Comparison of ENCODE assay signal across 1 cellular context in genomic region chr2:130376433-130377293, GRCh38.
TF ChIP-seq lines count a peak whose summit lies in the region.

No MANE protein-coding gene starts in this region.

TF ChIP-seq in GM12878, 131 proteins besides CTCF, POLR2A, EP300 and RAD21 (continued from another document):
- TF ChIP-seq KDM1A (IDR thresholded peaks at IDR 0.05; ENCODE audit: borderline replicate concordance) (no peak), STAT3 (IDR thresholded peaks at IDR 0.05; ENCODE audit: low read depth, low read length) (no peak), RAD51 (IDR thresholded peaks at IDR 0.05) (no peak), NR2C2 (IDR thresholded peaks at IDR 0.05; ENCODE audit: borderline replicate concordance, control insufficient read depth, insufficient read length, low read depth) (no peak), POU2F2 (IDR thresholded peaks at IDR 0.05; ENCODE audit: borderline replicate concordance, low read depth, low read length) (peak; percentile 72; the same call in 2 of the 3 replicates), ESRRA (IDR thresholded peaks at IDR 0.05; ENCODE audit: low read length) (no peak), RELB (IDR thresholded peaks at IDR 0.05; ENCODE audit: low read depth) (peak; percentile 69), FOXK2 (IDR thresholded peaks at IDR 0.05) (no peak), GATAD2B (conservative IDR thresholded peaks at IDR 0.05; ENCODE audit: low read depth) (0 out of 2 replicates have a peak, but pooled peaks have one; percentile 59), RCOR1 (conservative IDR thresholded peaks at IDR 0.05; ENCODE audit: low read depth, low read length) (no peak), IRF5 (IDR thresholded peaks at IDR 0.05; ENCODE audit: borderline replicate concordance) (no peak), USF2 (IDR thresholded peaks at IDR 0.05; ENCODE audit: borderline replicate concordance, low read depth, low read length) (no peak), BRCA1 (IDR thresholded peaks at IDR 0.05; ENCODE audit: low read depth, low read length) (no peak), SUPT20H (IDR thresholded peaks at IDR 0.05; ENCODE audit: borderline replicate concordance, control insufficient read depth, low read depth, low read length) (no peak), BHLHE40 (IDR thresholded peaks at IDR 0.05; ENCODE audit: borderline replicate concordance in 1 of 2, low read depth in 2 of 2, low read length in 1 of 2) (peak in 1 of 2 experiments; percentile 39; a peak in 2 of 4 replicates), EGR1 (IDR thresholded peaks at IDR 0.05; ENCODE audit: borderline replicate concordance in 1 of 2, low read depth in 2 of 2, low read length in 2 of 2) (no peak), ZZZ3 (IDR thresholded peaks at IDR 0.05; ENCODE audit: control insufficient read depth, insufficient read length, low read depth) (no peak), ATF2 (IDR thresholded peaks at IDR 0.05; ENCODE audit: low read length) (0 out of 2 replicates have a peak, but pooled peaks have one; percentile 32), SIN3A (IDR thresholded peaks at IDR 0.05; ENCODE audit: low read depth, low read length) (no peak), ZBED1 (IDR thresholded peaks at IDR 0.05; ENCODE audit: borderline replicate concordance) (no peak), RBBP5 (conservative IDR thresholded peaks at IDR 0.05) (no peak), ZSCAN29 (IDR thresholded peaks at IDR 0.05) (no peak), NFIC (IDR thresholded peaks at IDR 0.05; ENCODE audit: low read depth, low read length) (peak; percentile 34; the same call in 1 of the 2 replicates), PBX3 (IDR thresholded peaks at IDR 0.05; ENCODE audit: insufficient replicate concordance, low read depth, low read length) (no peak), NRF1 (conservative IDR thresholded peaks at IDR 0.05; ENCODE audit: low read depth, low read length) (no peak), BCLAF1 (IDR thresholded peaks at IDR 0.05) (no peak), ZNF384 (IDR thresholded peaks at IDR 0.05; ENCODE audit: borderline replicate concordance, low read depth, low read length) (no peak), KAT2A (conservative IDR thresholded peaks at IDR 0.05; ENCODE audit: control insufficient read depth, low read depth, low read length) (no peak), IRF4 (IDR thresholded peaks at IDR 0.05; ENCODE audit: low read depth, low read length) (no peak), CBX3 (IDR thresholded peaks at IDR 0.05; ENCODE audit: borderline replicate concordance, low read depth) (no peak), ZNF217 (IDR thresholded peaks at IDR 0.05) (no peak), ATF3 (IDR thresholded peaks at IDR 0.05; ENCODE audit: borderline replicate concordance, extremely low read depth, low read depth, low read length) (no peak), SKIL (IDR thresholded peaks at IDR 0.05; ENCODE audit: low read depth, poor library complexity, severe bottlenecking) (no peak), SMARCA5 (IDR thresholded peaks at IDR 0.05) (0 out of 2 replicates have a peak, but pooled peaks have one; percentile 58), TCF12 (IDR thresholded peaks at IDR 0.05; ENCODE audit: low read depth, low read length) (no peak), RFX5 (IDR thresholded peaks at IDR 0.05; ENCODE audit: low read depth, low read length) (no peak), USF1 (IDR thresholded peaks at IDR 0.05; ENCODE audit: borderline replicate concordance, extremely low read length, insufficient read depth, low read depth, low read length) (no peak), GABPA (IDR thresholded peaks at IDR 0.05; ENCODE audit: low read depth) (no peak), SP1 (IDR thresholded peaks at IDR 0.05; ENCODE audit: low read depth, low read length) (no peak), NFXL1 (IDR thresholded peaks at IDR 0.05; ENCODE audit: borderline replicate concordance) (no peak), DPF2 (IDR thresholded peaks at IDR 0.05) (peak; percentile 84)
